ENCODE assay signal across 1 cellular context in the genomic region with DNA sequence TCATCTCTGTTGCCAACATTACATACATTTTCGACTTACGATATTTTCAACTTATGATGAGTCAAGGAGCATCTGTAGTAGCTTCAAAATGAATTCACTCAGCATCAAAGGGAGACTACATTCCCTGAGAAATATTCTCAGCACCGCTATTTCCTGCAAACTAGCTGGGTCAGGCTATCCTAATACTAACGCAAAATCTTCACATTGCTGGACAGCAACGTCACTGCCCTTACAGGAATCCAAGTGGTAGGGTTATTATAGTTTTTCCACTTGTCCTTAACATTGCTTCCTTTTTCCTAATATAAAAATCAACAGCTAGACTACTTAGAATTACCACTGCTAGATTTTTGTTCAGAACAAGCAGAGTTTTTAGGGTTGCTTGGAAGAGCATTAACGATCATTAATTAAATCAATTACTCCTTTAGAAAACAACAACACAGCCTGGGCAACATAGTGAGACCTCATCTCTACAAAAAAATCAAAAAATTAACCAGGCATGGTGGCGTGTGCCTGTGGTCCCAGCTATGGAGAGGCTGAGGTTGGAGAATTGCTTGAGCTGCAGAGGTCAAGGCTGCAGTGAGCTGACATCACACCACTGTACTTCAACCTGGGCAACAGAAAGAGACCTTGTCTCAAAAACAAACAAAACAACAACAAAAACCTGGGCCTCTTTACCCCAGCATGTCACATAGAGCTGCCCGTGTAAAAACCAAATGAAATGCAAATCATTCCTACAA.
TF ChIP-seq lines count a peak whose summit lies in the region.

No MANE protein-coding gene starts in this region.

TF ChIP-seq in GM12878, 131 proteins besides CTCF, POLR2A, EP300 and RAD21 (continued from another document):
- TF ChIP-seq, protein P1, sequence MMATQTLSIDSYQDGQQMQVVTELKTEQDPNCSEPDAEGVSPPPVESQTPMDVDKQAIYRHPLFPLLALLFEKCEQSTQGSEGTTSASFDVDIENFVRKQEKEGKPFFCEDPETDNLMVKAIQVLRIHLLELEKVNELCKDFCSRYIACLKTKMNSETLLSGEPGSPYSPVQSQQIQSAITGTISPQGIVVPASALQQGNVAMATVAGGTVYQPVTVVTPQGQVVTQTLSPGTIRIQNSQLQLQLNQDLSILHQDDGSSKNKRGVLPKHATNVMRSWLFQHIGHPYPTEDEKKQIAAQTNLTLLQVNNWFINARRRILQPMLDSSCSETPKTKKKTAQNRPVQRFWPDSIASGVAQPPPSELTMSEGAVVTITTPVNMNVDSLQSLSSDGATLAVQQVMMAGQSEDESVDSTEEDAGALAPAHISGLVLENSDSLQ (IDR thresholded peaks at IDR 0.05) = no peak
- TF ChIP-seq CBX3 (IDR thresholded peaks at IDR 0.05; ENCODE audit: borderline replicate concordance, low read depth) = no peak
- TF ChIP-seq, protein P2, sequence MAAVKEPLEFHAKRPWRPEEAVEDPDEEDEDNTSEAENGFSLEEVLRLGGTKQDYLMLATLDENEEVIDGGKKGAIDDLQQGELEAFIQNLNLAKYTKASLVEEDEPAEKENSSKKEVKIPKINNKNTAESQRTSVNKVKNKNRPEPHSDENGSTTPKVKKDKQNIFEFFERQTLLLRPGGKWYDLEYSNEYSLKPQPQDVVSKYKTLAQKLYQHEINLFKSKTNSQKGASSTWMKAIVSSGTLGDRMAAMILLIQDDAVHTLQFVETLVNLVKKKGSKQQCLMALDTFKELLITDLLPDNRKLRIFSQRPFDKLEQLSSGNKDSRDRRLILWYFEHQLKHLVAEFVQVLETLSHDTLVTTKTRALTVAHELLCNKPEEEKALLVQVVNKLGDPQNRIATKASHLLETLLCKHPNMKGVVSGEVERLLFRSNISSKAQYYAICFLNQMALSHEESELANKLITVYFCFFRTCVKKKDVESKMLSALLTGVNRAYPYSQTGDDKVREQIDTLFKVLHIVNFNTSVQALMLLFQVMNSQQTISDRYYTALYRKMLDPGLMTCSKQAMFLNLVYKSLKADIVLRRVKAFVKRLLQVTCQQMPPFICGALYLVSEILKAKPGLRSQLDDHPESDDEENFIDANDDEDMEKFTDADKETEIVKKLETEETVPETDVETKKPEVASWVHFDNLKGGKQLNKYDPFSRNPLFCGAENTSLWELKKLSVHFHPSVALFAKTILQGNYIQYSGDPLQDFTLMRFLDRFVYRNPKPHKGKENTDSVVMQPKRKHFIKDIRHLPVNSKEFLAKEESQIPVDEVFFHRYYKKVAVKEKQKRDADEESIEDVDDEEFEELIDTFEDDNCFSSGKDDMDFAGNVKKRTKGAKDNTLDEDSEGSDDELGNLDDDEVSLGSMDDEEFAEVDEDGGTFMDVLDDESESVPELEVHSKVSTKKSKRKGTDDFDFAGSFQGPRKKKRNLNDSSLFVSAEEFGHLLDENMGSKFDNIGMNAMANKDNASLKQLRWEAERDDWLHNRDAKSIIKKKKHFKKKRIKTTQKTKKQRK (IDR thresholded peaks at IDR 0.05; ENCODE audit: low read depth, low read length) = no peak
TF ChIP-seq in GM12878: peak in this region for 0.
